Comparison of ENCODE assay signal across 8 cellular contexts in genomic region chr6:24402697-24403500, GRCh38. TPM values are rescaled to one million over a fixed set of nuclear protein-coding genes. Genes with fewer than 3 reads are reported as not detected.
DNase-seq lines count a peak whose midpoint lies in the region; ATAC-seq and TF ChIP-seq lines count a peak whose summit lies in the region.

MRS2 (plus strand) TSS chr6:24402936; CDS start chr6:24403047, 111 bp downstream.

- intact Hi-C loops in left colon (cut with DNase I, micrococcal nuclease): no loop called here

- peaks cover 11% of the 10 kb centered on the region for H3K36me3 Mint-ChIP-seq in activated CD4-positive, alpha-beta T cell treated with anti-CD3 and anti-CD28 coated beads, Interleukin-2, amount 10 ng/mL, durations not matched to agents 7 days and 5 days (ENCODE audit: low read depth)

- TF ChIP-seq CTCF in BJ (IDR thresholded peaks at IDR 0.05; ENCODE audit: insufficient read depth, low read depth, low read length): no peak
- no peak for TF ChIP-seq CTCF in coronary artery (IDR thresholded peaks at IDR 0.05)

- ATAC-seq in HG03439 (IDR thresholded peaks at IDR 0.05; ENCODE audit: unreplicated experiment) (peak; percentile 96), left colon (peak; percentile 99)

- no peaks in the 10 kb centered on the region for H3K9me3 Mint-ChIP-seq in activated CD4-positive, alpha-beta T cell treated with anti-CD3 and anti-CD28 coated beads, Interleukin-2, amount 10 ng/mL, durations not matched to agents 7 days and 5 days

- H3K36me3 ChIP-seq in BJ (ENCODE audit: control insufficient read depth, insufficient read depth, low read length): peaks cover 2% of the 10 kb centered on the region; the same call in 1 of the 2 replicates

- H3K27me3 Mint-ChIP-seq in activated CD4-positive, alpha-beta T cell treated with anti-CD3 and anti-CD28 coated beads, Interleukin-2, amount 10 ng/mL, durations not matched to agents 7 days and 5 days: peaks cover 23% of the 10 kb centered on the region

- H3K27me3 ChIP-seq in BJ (ENCODE audit: control insufficient read depth, insufficient read depth, low read length): no peaks in the 10 kb centered on the region; the same call in 1 of the 2 replicates

- H3K4me3 ChIP-seq in BJ (ENCODE audit: low read depth, low read length) (peak within 1 kb of the TSS; percentile 68), coronary artery (peak within 1 kb of the TSS; percentile 93)

- peak within 1 kb of the TSS; percentile 84 for H3K4me3 Mint-ChIP-seq in activated CD4-positive, alpha-beta T cell treated with anti-CD3 and anti-CD28 coated beads, Interleukin-2, amount 10 ng/mL, durations not matched to agents 7 days and 5 days

- CTCF ChIA-PET in BJ (lab: Yijun Ruan, JAX): interaction anchor here (0.7 to 0.9 kb wide), 2 partner anchors 30 to 169 kb away, joined by 3 read pairs; no protein-coding TSS in a partner anchor
- CTCF ChIA-PET in activated CD4-positive, alpha-beta T cell treated with anti-CD3 and anti-CD28 coated beads, Interleukin-2, amount 10 ng/mL, durations not matched to agents 7 days and 5 days (lab: Charles Lee): no interaction called here

- DNase-seq in BJ (ENCODE audit: low read depth) (peak; percentile 31), GM19238 (ENCODE audit: insufficient read length, low spot score) (peak; percentile 67), NCI-H524 (lab: John Stamatoyannopoulos, UW) (peak; percentile 50 to 84), coronary artery (ENCODE audit: low spot score) (peak; percentile 80), left colon (peak; percentile 91 to 93)
- peak; percentile 75 for DNase-seq in activated CD4-positive, alpha-beta T cell treated with anti-CD3 and anti-CD28 coated beads, Interleukin-2, amount 10 ng/mL, durations not matched to agents 7 days and 5 days
- peak; percentile 75 for DNase-seq in stimulated activated CD4-positive, alpha-beta T cell treated with anti-CD3 and anti-CD28 coated beads, Interleukin-1b, Interleukin-23, amount 100 ng/mL, for 48 hours

- peak within 1 kb of the TSS; percentile 47 to 84 for H3K27ac ChIP-seq in coronary artery

- H3K4me1 Mint-ChIP-seq in activated CD4-positive, alpha-beta T cell treated with anti-CD3 and anti-CD28 coated beads, Interleukin-2, amount 10 ng/mL, durations not matched to agents 7 days and 5 days: peaks cover 28% of the 10 kb centered on the region

- POLR2A ChIA-PET in BJ (lab: Charles Lee): no interaction called here
- POLR2A ChIA-PET in activated CD4-positive, alpha-beta T cell treated with anti-CD3 and anti-CD28 coated beads, Interleukin-2, amount 10 ng/mL, durations not matched to agents 7 days and 5 days (lab: Charles Lee): no interaction called here

- peak within 1 kb of the TSS; percentile 74 for H3K27ac Mint-ChIP-seq in activated CD4-positive, alpha-beta T cell treated with anti-CD3 and anti-CD28 coated beads, Interleukin-2, amount 10 ng/mL, durations not matched to agents 7 days and 5 days

RNA-seq across cellular contexts. Expression of gene MRS2, which starts in this region (rescaled TPM):
- 6.5 and 12.9 TPM in 2 replicates for polyA plus RNA-seq in BJ (2011; rRNA removed)
- 3.5 and 4.5 TPM in 2 replicates for polyA minus RNA-seq in BJ (2011; rRNA and poly(A)+ RNA removed)
- 10 to 100 TPM; 17.8 to 18.7 TPM for total RNA-seq in activated CD4-positive, alpha-beta T cell treated with anti-CD3 and anti-CD28 coated beads, Interleukin-2, amount 10 ng/mL, durations not matched to agents 7 days and 5 days
- total RNA-seq in left colon: 10 to 100 TPM; 26.1 to 26.2 TPM

Comparison
In these comparisons a context has a peak if more than half of its experiments do, and no peak if none do; other contexts are left out.
1. Peak in every context shown above with its lines: DNase-seq, ATAC-seq, H3K4me3 ChIP-seq and H3K27ac ChIP-seq.
2. DNase-seq: peak in every context shown above with its lines; median percentile 92 in left colon; 80 in coronary artery; 75 in activated CD4-positive, alpha-beta T cell treated with anti-CD3 and anti-CD28 coated beads, Interleukin-2, amount 10 ng/mL, durations not matched to agents 7 days and 5 days; 75 in stimulated activated CD4-positive, alpha-beta T cell treated with anti-CD3 and anti-CD28 coated beads, Interleukin-1b, Interleukin-23, amount 100 ng/mL, for 48 hours; 67 in GM19238; 67 in NCI-H524; 31 in BJ.